ENCODE assay signal across 1 cellular context in genomic region chr9:6634441-6634840, GRCh38.
TF ChIP-seq lines count a peak whose summit lies in the region.

No MANE protein-coding gene starts in this region.

TF ChIP-seq in K562, 482 proteins besides CTCF, POLR2A, EP300 and RAD21 (continued from another document):
- 0 out of 2 replicates have a peak, but pooled peaks have one; percentile 15 for TF ChIP-seq NFE2 (IDR thresholded peaks at IDR 0.05; ENCODE audit: low read depth)
- peak; percentile 22; the same call in 1 of the 2 replicates for TF ChIP-seq ZNF316 (IDR thresholded peaks at IDR 0.05)
